In the genomic region with DNA sequence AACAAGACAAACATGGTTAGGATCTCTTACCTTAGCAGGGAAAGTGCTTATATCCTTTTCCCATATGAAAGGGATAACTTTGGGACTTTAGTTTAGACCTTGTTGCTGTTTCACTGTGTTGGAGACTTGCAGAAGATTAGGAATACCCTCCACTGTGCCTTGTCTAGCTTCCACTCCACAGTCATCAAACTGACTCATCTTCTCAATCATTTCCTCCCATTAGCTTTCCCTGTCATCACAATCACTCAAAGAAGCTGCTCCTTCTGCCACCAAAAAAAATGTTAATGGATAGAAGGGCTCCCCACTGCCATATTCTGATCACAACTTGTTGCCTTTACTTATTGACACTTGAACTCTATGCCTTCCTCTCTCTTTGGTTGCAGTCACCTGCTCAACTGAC, we compare ENCODE assay signal across 27 cellular contexts. TPM values are rescaled to one million over a fixed set of nuclear protein-coding genes. Genes with fewer than 3 reads are reported as not detected.
"Had no signal": no experiment of that assay in that cellular context is flagged by ENCODE, and none has a peak within 500 bp of the region (broad histone marks: within the 10 kb centered on the region; RNA-seq: fewer than 3 reads in every experiment).

No MANE protein-coding gene starts in this region.

- H3K27me3 ChIP-seq: brain microvascular endothelial cell, SJCRH30 had no signal

- H3K36me3 ChIP-seq: brain microvascular endothelial cell, SJCRH30 had no signal

- ATAC-seq: activated CD8-positive, alpha-beta memory T cell treated with anti-CD3 and anti-CD28 coated beads, Interleukin-2, amount 10 ng/mL, durations not matched to agents 7 days and 5 days; activated naive CD4-positive, alpha-beta T cell treated with anti-CD3 and anti-CD28 coated beads, Interleukin-2, amount 50 U/mL, for 72 hours; activated T-cell treated with anti-CD3 and anti-CD28 coated beads, Interleukin-2, amount 50 U/mL, for 4 hours; Panc1; T-helper 17 cell had no signal

- H3K4me3 ChIP-seq: SJCRH30 had no signal

- DNase-seq: activated B cell treated with CpG ODN at 0.5 μM for 24 hours; activated CD4-positive, alpha-beta T cell treated with anti-CD3 and anti-CD28 coated beads for 1 hour; activated CD4-positive, alpha-beta T cell treated with anti-CD3 and anti-CD28 coated beads, Interleukin-2, amount 10 ng/mL, durations not matched to agents 24 days and 14 days; activated CD4-positive, alpha-beta T cell treated with anti-CD3 and anti-CD28 coated beads, Interleukin-2, amount 50 U/mL, for 48 hours; activated CD8-positive, alpha-beta memory T cell treated with anti-CD3 and anti-CD28 coated beads, Interleukin-2, amount 10 ng/mL, durations not matched to agents 7 days and 5 days; activated effector memory CD4-positive, alpha-beta T cell treated with anti-CD3 and anti-CD28 coated beads, Interleukin-2, amount 50 U/mL, for 16 hours; activated naive CD4-positive, alpha-beta T cell treated with Interleukin-2 at 50 U/mL for 16 hours; activated T-cell treated with anti-CD3 and anti-CD28 coated beads, Interleukin-2, amount 50 U/mL, for 4 hours; amygdala; brain microvascular endothelial cell; cerebellar nuclear complex; MM.1S; NCI-H1105; NCI-H1436; NCI-H187; NCI-H2081; NCI-H510A treated with DMSO at 0.1 percent for 48 hours; NCI-H69; NK-92 treated with Interleukin-12 subunit alpha and Interleukin-12 subunit beta, amount 100 ng/mL, for 24 hours; OCI-M1; Right ventricle myocardium superior; SJCRH30; T-helper 17 cell; T-helper 9 cell had no signal

RNA-seq across cellular contexts. Expression of gene GNG11, which starts 16.8 kb away (rescaled TPM):
- total RNA-seq: activated CD4-positive, alpha-beta T cell treated with anti-CD3 and anti-CD28 coated beads, Interleukin-2, amount 10 ng/mL, durations not matched to agents 24 days and 14 days; activated CD8-positive, alpha-beta memory T cell treated with anti-CD3 and anti-CD28 coated beads, Interleukin-2, amount 10 ng/mL, durations not matched to agents 7 days and 5 days; activated naive CD4-positive, alpha-beta T cell treated with anti-CD3 and anti-CD28 coated beads, Interleukin-2, amount 50 U/mL, for 72 hours had no signal

RNA-seq across cellular contexts. Expression of gene GNGT1, which starts 31.9 kb away (rescaled TPM):
- total RNA-seq: activated B cell treated with CpG ODN at 0.5 μM for 24 hours; activated CD4-positive, alpha-beta T cell treated with anti-CD3 and anti-CD28 coated beads, Interleukin-2, amount 10 ng/mL, durations not matched to agents 24 days and 14 days; activated CD8-positive, alpha-beta memory T cell treated with anti-CD3 and anti-CD28 coated beads, Interleukin-2, amount 10 ng/mL, durations not matched to agents 7 days and 5 days; activated naive CD4-positive, alpha-beta T cell treated with anti-CD3 and anti-CD28 coated beads, Interleukin-2, amount 50 U/mL, for 72 hours; activated T-cell treated with anti-CD3 and anti-CD28 coated beads, Interleukin-2, amount 50 U/mL, for 4 hours; cardiac septum; Right ventricle myocardium superior; T-helper 17 cell had no signal

RNA-seq across cellular contexts. Expression of gene TFPI2, which starts 47.7 kb away (rescaled TPM):
- total RNA-seq: activated CD4-positive, alpha-beta T cell treated with anti-CD3 and anti-CD28 coated beads, Interleukin-2, amount 10 ng/mL, durations not matched to agents 24 days and 14 days had no signal
